Comparison of ENCODE assay signal across 36 cellular contexts in the genomic region with DNA sequence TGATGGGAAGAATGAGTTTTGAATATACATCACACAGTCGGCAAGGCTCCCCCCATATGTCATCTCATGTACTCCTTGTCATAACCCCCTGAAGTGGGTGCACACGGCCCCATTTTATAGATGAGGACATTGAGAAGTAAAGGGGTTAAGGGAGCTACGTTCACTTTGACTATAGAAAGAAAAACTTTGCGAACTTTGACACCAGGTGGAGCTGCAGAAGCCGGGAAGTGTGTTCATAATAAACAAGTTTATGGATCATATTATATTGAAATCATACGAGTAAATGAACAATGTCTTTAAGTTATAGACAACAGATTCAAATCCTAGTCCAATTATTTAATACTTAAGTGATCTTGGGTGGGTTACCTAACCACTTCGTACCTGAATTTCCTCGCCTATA.
"Had no signal": no experiment of that assay in that cellular context is flagged by ENCODE, and none has a peak within 500 bp of the region (broad histone marks: within the 10 kb centered on the region; RNA-seq: fewer than 3 reads in every experiment).

No MANE protein-coding gene starts in this region.

- H3K27me3 Mint-ChIP-seq: activated B cell treated with CpG ODN at 0.5 μM for 24 hours; activated CD4-positive, alpha-beta memory T cell treated with anti-CD3 and anti-CD28 coated beads for 36 hours; activated naive CD4-positive, alpha-beta T cell treated with anti-CD3 and anti-CD28 coated beads, Interleukin-2, amount 10 ng/mL, durations not matched to agents 7 days and 5 days; activated naive CD8-positive, alpha-beta T cell; activated naive CD8-positive, alpha-beta T cell treated with anti-CD3 and anti-CD28 coated beads, Interleukin-2, amount 50 U/mL, for 24 hours; brain had no signal

- H3K27ac Mint-ChIP-seq: activated B cell treated with CpG ODN at 0.5 μM for 24 hours; activated CD4-positive, alpha-beta memory T cell treated with anti-CD3 and anti-CD28 coated beads for 36 hours; activated naive CD4-positive, alpha-beta T cell treated with anti-CD3 and anti-CD28 coated beads, Interleukin-2, amount 10 ng/mL, durations not matched to agents 7 days and 5 days; activated naive CD8-positive, alpha-beta T cell; activated naive CD8-positive, alpha-beta T cell treated with anti-CD3 and anti-CD28 coated beads, Interleukin-2, amount 50 U/mL, for 24 hours; activated T-helper 1 cell treated with anti-CD3 and anti-CD28 coated beads, Interleukin-12 subunit alpha, Interleukin-12 subunit beta, Interleukin-2, Interleukin-4 antibody, amounts not matched to agents 30 ng/mL and 10 ng/mL and 1 ng/mL, durations not matched to agents 14 hours and 24 hours and 36 hours; brain had no signal

- H3K27ac ChIP-seq: Peyer's patch, RWPE1, VCaP had no signal

- ATAC-seq: activated naive CD8-positive, alpha-beta T cell treated with anti-CD3 and anti-CD28 coated beads, Interleukin-2, amount 50 U/mL, for 24 hours; activated T-cell treated with anti-CD3 and anti-CD28 coated beads, Interleukin-2, amount 50 U/mL, for 4 hours; PC-3; Right ventricle myocardium inferior; SK-N-SH treated with all-trans-retinoic acid at 6 μM for 48 hours had no signal

- H3K4me3 Mint-ChIP-seq: activated B cell treated with CpG ODN at 0.5 μM for 24 hours; activated CD4-positive, alpha-beta memory T cell treated with anti-CD3 and anti-CD28 coated beads for 36 hours; activated naive CD4-positive, alpha-beta T cell treated with anti-CD3 and anti-CD28 coated beads, Interleukin-2, amount 10 ng/mL, durations not matched to agents 7 days and 5 days; activated naive CD8-positive, alpha-beta T cell; activated naive CD8-positive, alpha-beta T cell treated with anti-CD3 and anti-CD28 coated beads, Interleukin-2, amount 50 U/mL, for 24 hours; activated T-cell treated with anti-CD3 and anti-CD28 coated beads, Interleukin-2, amount 50 U/mL, for 4 hours; activated T-helper 1 cell treated with anti-CD3 and anti-CD28 coated beads, Interleukin-12 subunit alpha, Interleukin-12 subunit beta, Interleukin-2, Interleukin-4 antibody, amounts not matched to agents 30 ng/mL and 10 ng/mL and 1 ng/mL, durations not matched to agents 14 hours and 24 hours and 36 hours; brain had no signal

- H3K36me3 Mint-ChIP-seq: activated CD4-positive, alpha-beta memory T cell treated with anti-CD3 and anti-CD28 coated beads for 36 hours; activated naive CD4-positive, alpha-beta T cell treated with anti-CD3 and anti-CD28 coated beads, Interleukin-2, amount 10 ng/mL, durations not matched to agents 7 days and 5 days; activated naive CD8-positive, alpha-beta T cell; brain had no signal

- H3K9me3 Mint-ChIP-seq: activated B cell treated with CpG ODN at 0.5 μM for 24 hours; activated naive CD4-positive, alpha-beta T cell treated with anti-CD3 and anti-CD28 coated beads, Interleukin-2, amount 10 ng/mL, durations not matched to agents 7 days and 5 days; activated naive CD8-positive, alpha-beta T cell treated with anti-CD3 and anti-CD28 coated beads, Interleukin-2, amount 50 U/mL, for 24 hours had no signal

- H3K27me3 ChIP-seq: MG63, Peyer's patch had no signal

- H3K36me3 ChIP-seq: MG63, Peyer's patch had no signal

- H3K4me1 Mint-ChIP-seq: activated B cell treated with CpG ODN at 0.5 μM for 24 hours; activated naive CD4-positive, alpha-beta T cell treated with anti-CD3 and anti-CD28 coated beads, Interleukin-2, amount 10 ng/mL, durations not matched to agents 7 days and 5 days; activated naive CD8-positive, alpha-beta T cell treated with anti-CD3 and anti-CD28 coated beads, Interleukin-2, amount 50 U/mL, for 24 hours; brain had no signal

- DNase-seq: activated B cell treated with CpG ODN at 0.5 μM for 24 hours; activated CD4-positive, alpha-beta memory T cell treated with anti-CD3 and anti-CD28 coated beads for 36 hours; activated CD4-positive, alpha-beta T cell treated with anti-CD3 and anti-CD28 coated beads for 4 hours; activated CD4-positive, alpha-beta T cell treated with anti-CD3 and anti-CD28 coated beads, Interleukin-2, amount 50 U/mL, for 1 hour; activated CD4-positive, CD25-positive, alpha-beta regulatory T cell treated with anti-CD3 and anti-CD28 coated beads, Interleukin-2, amount 50 U/mL, for 72 hours; activated CD8-positive, alpha-beta memory T cell treated with anti-CD3 and anti-CD28 coated beads, Interleukin-2, amount 50 U/mL, for 4 hours; activated gamma-delta T cell treated with Interleukin-2 at 50 U/mL for 16 hours; activated naive CD4-positive, alpha-beta T cell treated with anti-CD3 and anti-CD28 coated beads, Interleukin-2, amount 10 ng/mL, durations not matched to agents 7 days and 5 days; activated naive CD8-positive, alpha-beta T cell treated with anti-CD3 and anti-CD28 coated beads, Interleukin-2, amount 50 U/mL, for 24 hours; activated T-cell treated with anti-CD3 and anti-CD28 coated beads for 4 hours; activated T-cell treated with anti-CD3 and anti-CD28 coated beads, Interleukin-2, amount 50 U/mL, for 4 hours; anterior cingulate cortex; central memory CD4-positive, alpha-beta T cell; Karpas-422; MG63; NCI-H1048; NCI-H1105 treated with DMSO at 0.1 percent for 48 hours; NCI-H1436; NCI-H1694; NCI-H2029; NCI-H345; NCI-H524 treated with DMSO at 0.1 percent for 48 hours; PC-3; Peyer's patch; SIG-M5; SW 1271; T-helper 1 cell; T-helper 2 cell; T-helper 9 cell had no signal

- H3K4me1 ChIP-seq: Peyer's patch had no signal

- H3K4me3 ChIP-seq: MG63, Peyer's patch had no signal

- H3K9me3 ChIP-seq: MG63, Peyer's patch had no signal
